In genomic region chr1:36517415-36517814, GRCh38 we compare ENCODE assay signal across 34 cellular contexts. TPM values are rescaled to one million over a fixed set of nuclear protein-coding genes. Genes with fewer than 3 reads are reported as not detected.
A peak's percentile ranks its signal among the peaks of the same experiment; 100 is the strongest.
DNase-seq lines count a peak whose midpoint lies in the region; TF ChIP-seq lines count a peak whose summit lies in the region.
"Had no signal": no experiment of that assay in that cellular context is flagged by ENCODE, and none has a peak within 500 bp of the region (broad histone marks: within the 10 kb centered on the region; RNA-seq: fewer than 3 reads in every experiment).

No MANE protein-coding gene starts in this region.

- TF ChIP-seq CTCF in glutamatergic neuron (IDR thresholded peaks at IDR 0.05; ENCODE audit: partially characterized antibody, unreplicated experiment) (no peak), nephron progenitor cell (IDR thresholded peaks at IDR 0.05) (no peak)

- H3K27me3 ChIP-seq in NT2/D1 (ENCODE audit: insufficient read depth, insufficient read length), result peaks cover 3% of the 10 kb centered on the region
- H3K27me3 ChIP-seq: BLaER1 treated with 17β-estradiol and CSF1 and Interleukin-3, amounts not matched to agents 10 nM and 100 nM; breast epithelium; right atrium auricular region had no signal

- peak overlapping the region; percentile 57 for H3K9ac ChIP-seq in NT2/D1 (ENCODE audit: insufficient read length, low read depth)
- H3K9ac ChIP-seq: parathyroid adenoma had no signal

- H3K4me1 Mint-ChIP-seq in glutamatergic neuron (ENCODE audit: low read depth, unreplicated experiment) (peaks cover 19% of the 10 kb centered on the region), nephron progenitor cell (peaks cover 50% of the 10 kb centered on the region)
- H3K4me1 Mint-ChIP-seq: activated CD4-positive, alpha-beta T cell treated with anti-CD3 and anti-CD28 coated beads, Interleukin-2, amount 10 ng/mL, durations not matched to agents 24 days and 14 days had no signal

- H3K36me3 Mint-ChIP-seq in glutamatergic neuron (ENCODE audit: unreplicated experiment) (no peaks in the 10 kb centered on the region), nephron progenitor cell (ENCODE audit: low read depth) (no peaks in the 10 kb centered on the region)
- H3K36me3 Mint-ChIP-seq: activated naive CD8-positive, alpha-beta T cell; type B pancreatic cell; WTC11 had no signal

- H3K9me3 Mint-ChIP-seq in glutamatergic neuron (ENCODE audit: unreplicated experiment), result peaks cover 8% of the 10 kb centered on the region
- no peaks in the 10 kb centered on the region for H3K9me3 Mint-ChIP-seq in nephron progenitor cell
- H3K9me3 Mint-ChIP-seq: activated CD4-positive, alpha-beta T cell treated with anti-CD3 and anti-CD28 coated beads, Interleukin-2, amount 10 ng/mL, durations not matched to agents 24 days and 14 days; nephron; type B pancreatic cell; WTC11 had no signal

- H3K9me3 ChIP-seq in NT2/D1 (ENCODE audit: insufficient read depth, low read length), result no peaks in the 10 kb centered on the region
- H3K9me3 ChIP-seq: BLaER1 treated with 17β-estradiol and CSF1 and Interleukin-3, amounts not matched to agents 10 nM and 100 nM; breast epithelium; Caco-2; gastroesophageal sphincter; right atrium auricular region; SJCRH30 had no signal

- no peak overlapping the region for H3K4me3 ChIP-seq in NT2/D1 (ENCODE audit: insufficient read length, low read depth)
- H3K4me3 ChIP-seq: BLaER1 treated with 17β-estradiol and CSF1 and Interleukin-3, amounts not matched to agents 10 nM and 100 nM; breast epithelium; gastroesophageal sphincter; lung; right atrium auricular region; SJCRH30; smooth muscle cell had no signal

- no peaks in the 10 kb centered on the region for H3K36me3 ChIP-seq in NT2/D1 (ENCODE audit: insufficient read depth, insufficient read length, low read length)
- H3K36me3 ChIP-seq: BLaER1 treated with 17β-estradiol and CSF1 and Interleukin-3, amounts not matched to agents 10 nM and 100 nM; breast epithelium; gastroesophageal sphincter; right atrium auricular region; SJCRH30 had no signal

- no peak overlapping the region for H3K27ac Mint-ChIP-seq in glutamatergic neuron (ENCODE audit: unreplicated experiment)
- no peak overlapping the region for H3K27ac Mint-ChIP-seq in nephron progenitor cell
- H3K27ac Mint-ChIP-seq: activated CD4-positive, alpha-beta T cell treated with anti-CD3 and anti-CD28 coated beads, Interleukin-2, amount 10 ng/mL, durations not matched to agents 24 days and 14 days; activated naive CD8-positive, alpha-beta T cell; type B pancreatic cell; WTC11 had no signal

- peaks cover 24% of the 10 kb centered on the region for H3K4me1 ChIP-seq in NT2/D1 (ENCODE audit: insufficient read depth, insufficient read length)
- H3K4me1 ChIP-seq: breast epithelium, Caco-2, gastroesophageal sphincter, parathyroid adenoma, right atrium auricular region, SJCRH30 had no signal

- H3K27me3 Mint-ChIP-seq in glutamatergic neuron (ENCODE audit: unreplicated experiment) (peaks cover 11% of the 10 kb centered on the region), nephron progenitor cell (ENCODE audit: low read depth, poor library complexity) (no peaks in the 10 kb centered on the region)
- H3K27me3 Mint-ChIP-seq: activated CD4-positive, alpha-beta T cell treated with anti-CD3 and anti-CD28 coated beads, Interleukin-2, amount 10 ng/mL, durations not matched to agents 24 days and 14 days; activated naive CD8-positive, alpha-beta T cell had no signal

- DNase-seq in D341Med (ENCODE audit: low spot score) (peak; percentile 59), NCI-H146 (lab: John Stamatoyannopoulos, UW) (peak; percentile 27), NT2/D1 (ENCODE audit: low read depth, low spot score) (no peak), islet precursor cell (peak; percentile 40), glutamatergic neuron (no peak), nephron progenitor cell (no peak), NCI-H774 (lab: John Stamatoyannopoulos, UW) (no peak), AG20443 (ENCODE audit: low spot score) (no peak)
- DNase-seq: activated CD4-positive, alpha-beta T cell treated with anti-CD3 and anti-CD28 coated beads, Interleukin-2, amount 10 ng/mL, durations not matched to agents 24 days and 14 days; activated CD8-positive, alpha-beta memory T cell treated with anti-CD3 and anti-CD28 coated beads for 24 hours; activated T-cell treated with anti-CD3 and anti-CD28 coated beads for 4 hours; Caco-2; hippocampal formation; IMR-90; left cardiac atrium; NCI-H1048; NCI-H2081 treated with DMSO at 0.1 percent for 48 hours; NCI-H510A treated with DMSO at 0.1 percent for 48 hours; SJCRH30; stimulated activated naive CD4-positive, alpha-beta T cell; T1000 had no signal

- H3K4me3 Mint-ChIP-seq in glutamatergic neuron (ENCODE audit: unreplicated experiment), result no peak overlapping the region
- H3K4me3 Mint-ChIP-seq in nephron progenitor cell, result no peak overlapping the region
- H3K4me3 Mint-ChIP-seq: activated CD4-positive, alpha-beta T cell treated with anti-CD3 and anti-CD28 coated beads, Interleukin-2, amount 10 ng/mL, durations not matched to agents 24 days and 14 days; activated naive CD8-positive, alpha-beta T cell; nephron; type B pancreatic cell; WTC11 had no signal

RNA-seq across cellular contexts. Expression of gene CSF3R, which starts 34.7 kb away (rescaled TPM):
- total RNA-seq in glutamatergic neuron (ENCODE audit: unreplicated experiment), result not detected
- total RNA-seq: G401, IMR-90, RPMI7951, SJCRH30 had no signal

RNA-seq across cellular contexts. Expression of gene MRPS15, which starts 53.2 kb away (rescaled TPM):
- total RNA-seq in glutamatergic neuron (ENCODE audit: unreplicated experiment), result 65.4 TPM

Comparison
In these comparisons a context has a peak if more than half of its experiments do, and no peak if none do; other contexts are left out.
1. DNase-seq: peak in D341Med (single experiment), NCI-H146 (single experiment) and islet precursor cell (single experiment); none in NT2/D1 (single experiment), glutamatergic neuron (single experiment), nephron progenitor cell (single experiment), NCI-H774 (single experiment) and AG20443 (single experiment).